Comparison of ENCODE assay signal across 1 cellular context in genomic region chr12:120408771-120409170, GRCh38.
TF ChIP-seq lines count a peak whose summit lies in the region.

No MANE protein-coding gene starts in this region.

TF ChIP-seq in H1, 55 proteins besides CTCF, POLR2A, EP300 and RAD21:
- no peak for TF ChIP-seq FOSL1 (IDR thresholded peaks at IDR 0.05; ENCODE audit: insufficient read depth, low read depth, low read length)
- no peak for TF ChIP-seq MAX (IDR thresholded peaks at IDR 0.05)
- TF ChIP-seq JUN (IDR thresholded peaks at IDR 0.05; ENCODE audit: low read depth, low read length): no peak
- TF ChIP-seq EGR1 (IDR thresholded peaks at IDR 0.05; ENCODE audit: borderline replicate concordance, low read depth, low read length): no peak
